21 cellular contexts compared by ENCODE assay signal in the genomic region with DNA sequence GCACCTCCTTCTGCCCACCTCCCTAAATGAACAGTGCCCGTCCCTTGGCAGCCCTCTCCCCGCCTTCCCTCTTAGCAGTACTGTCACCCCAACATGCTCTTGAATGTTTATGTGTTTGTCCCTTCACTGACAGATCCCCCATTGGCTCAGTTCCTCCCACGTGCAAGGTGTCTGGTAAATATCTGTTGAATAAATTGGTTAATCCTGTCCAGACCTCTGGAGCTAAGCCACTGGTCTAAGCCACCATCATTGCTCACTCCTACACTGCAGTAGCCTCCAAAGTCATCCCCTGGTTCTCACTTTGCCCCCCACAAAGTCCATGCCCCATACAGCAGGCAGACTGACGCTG.
"Had no signal": no experiment of that assay in that cellular context is flagged by ENCODE, and none has a peak within 500 bp of the region (broad histone marks: within the 10 kb centered on the region; RNA-seq: fewer than 3 reads in every experiment).

No MANE protein-coding gene starts in this region.

- H3K27ac ChIP-seq: esophagus muscularis mucosa, foreskin keratinocyte, gastroesophageal sphincter, lower lobe of right lung, ovary, psoas muscle, sigmoid colon, stomach, thyroid gland, vagina had no signal

- H3K4me3 Mint-ChIP-seq: endodermal cell; immature natural killer cell; natural killer cell; stimulated activated effector memory CD8-positive, alpha-beta T cell treated with anti-CD3 and anti-CD28 coated beads, Interleukin-12 subunit alpha, Interleukin-12 subunit beta, amount 100 ng/mL, for 72 hours had no signal

- H3K27me3 ChIP-seq: ovary, thyroid gland, vagina had no signal

- H3K4me1 Mint-ChIP-seq: endodermal cell, immature natural killer cell had no signal

- H3K4me3 ChIP-seq: esophagus muscularis mucosa, gastroesophageal sphincter, lower lobe of right lung, ovary, psoas muscle, sigmoid colon, stomach, thyroid gland, vagina had no signal

- DNase-seq: effector CD8-positive, alpha-beta T cell; immature natural killer cell; kidney glomerular epithelial cell; lower lobe of right lung; natural killer cell; occipital lobe; right cardiac atrium; sigmoid colon; stimulated activated CD4-positive, alpha-beta T cell treated with anti-CD3 and anti-CD28 coated beads, Interleukin-2, amount 100 ng/mL, for 24 hours; stimulated activated CD4-positive, alpha-beta T cell treated with anti-CD3 and anti-CD28 coated beads, Interleukin-4, amount 100 ng/mL, for 24 hours; stimulated activated naive CD4-positive, alpha-beta T cell treated with Interleukin-2 at 50 U/mL for 16 hours; stomach; thyroid gland had no signal

- H3K36me3 ChIP-seq: esophagus muscularis mucosa, lower lobe of right lung, ovary, sigmoid colon, stomach, thyroid gland, vagina had no signal

- H3K9me3 ChIP-seq: ovary, psoas muscle, thyroid gland, vagina had no signal

- H3K4me1 ChIP-seq: esophagus muscularis mucosa, foreskin keratinocyte, gastroesophageal sphincter, lower lobe of right lung, psoas muscle, sigmoid colon, stomach, thyroid gland, vagina had no signal

- ATAC-seq: gastroesophageal sphincter, lower lobe of right lung, natural killer cell, psoas muscle had no signal

- H3K27ac Mint-ChIP-seq: endodermal cell; immature natural killer cell; natural killer cell; stimulated activated effector memory CD8-positive, alpha-beta T cell treated with anti-CD3 and anti-CD28 coated beads, Interleukin-12 subunit alpha, Interleukin-12 subunit beta, amount 100 ng/mL, for 72 hours had no signal

- H3K36me3 Mint-ChIP-seq: immature natural killer cell; natural killer cell; stimulated activated effector memory CD8-positive, alpha-beta T cell treated with anti-CD3 and anti-CD28 coated beads, Interleukin-12 subunit alpha, Interleukin-12 subunit beta, amount 100 ng/mL, for 72 hours had no signal
